In genomic region chr17:30395398-30396022, GRCh38 we compare ENCODE assay signal across 23 cellular contexts. TPM values are rescaled to one million over a fixed set of nuclear protein-coding genes. Genes with fewer than 3 reads are reported as not detected.
DNase-seq lines count a peak whose midpoint lies in the region; ATAC-seq and TF ChIP-seq lines count a peak whose summit lies in the region.
"Had no signal": no experiment of that assay in that cellular context is flagged by ENCODE, and none has a peak within 500 bp of the region (broad histone marks: within the 10 kb centered on the region; RNA-seq: fewer than 3 reads in every experiment).

No MANE protein-coding gene starts in this region.

- TF ChIP-seq CTCF in 22Rv1 (IDR thresholded peaks at IDR 0.05) (no peak), uterus (IDR thresholded peaks at IDR 0.05) (no peak)

- TF ChIP-seq POLR2A in uterus (IDR thresholded peaks at IDR 0.05): no peak

- H3K4me1 ChIP-seq in uterus (no peaks in the 10 kb centered on the region), right cardiac atrium (ENCODE audit: control insufficient read depth, insufficient read depth, low read length) (no peaks in the 10 kb centered on the region)
- H3K4me1 ChIP-seq: colonic mucosa, parathyroid adenoma had no signal

- no peaks in the 10 kb centered on the region for H3K27me3 ChIP-seq in uterus
- no peaks in the 10 kb centered on the region for H3K27me3 ChIP-seq in right cardiac atrium (ENCODE audit: control insufficient read depth, insufficient read depth)
- H3K27me3 ChIP-seq: adrenal gland, colonic mucosa had no signal

- intact Hi-C loops in left colon (cut with DNase I, micrococcal nuclease) (no loop called here), uterus (cut with DNase I; ENCODE audit: low total_unique reads) (no loop called here), right cardiac atrium (cut with DNase I) (no loop called here)

- no peak overlapping the region for H3K4me3 ChIP-seq in uterus
- no peak overlapping the region for H3K4me3 ChIP-seq in right cardiac atrium (ENCODE audit: low read length)
- H3K4me3 ChIP-seq: adrenal gland, colonic mucosa had no signal

- H3K27ac ChIP-seq in 22Rv1 (peak overlapping the region; percentile 23), uterus (no peak overlapping the region), right cardiac atrium (ENCODE audit: low read length) (no peak overlapping the region)
- H3K27ac ChIP-seq: adrenal gland, C4-2B, colonic mucosa, parathyroid adenoma had no signal

- H3K9me3 ChIP-seq in uterus (no peaks in the 10 kb centered on the region), right cardiac atrium (ENCODE audit: control insufficient read depth, low read length) (no peaks in the 10 kb centered on the region)
- H3K9me3 ChIP-seq: adrenal gland, colonic mucosa had no signal

- H3K36me3 ChIP-seq in uterus: no peaks in the 10 kb centered on the region
- H3K36me3 ChIP-seq: colonic mucosa had no signal

- 84% methylated on average over 2 of the region's 2 CpGs for WGBS in right cardiac atrium

- DNase-seq in DMS53 treated with DMSO at 0.1 percent for 48 hours (lab: John Stamatoyannopoulos, UW; ENCODE audit: unreplicated experiment) (peak; percentile 31), NCI-H748 (lab: John Stamatoyannopoulos, UW; ENCODE audit: unreplicated experiment) (peak; percentile 34), left colon (no peak), uterus (no peak), middle frontal gyrus (ENCODE audit: extremely low spot score, low spot score) (no peak), right cardiac atrium (no peak)
- DNase-seq in activated CD4-positive, alpha-beta T cell treated with anti-CD3 and anti-CD28 coated beads, Interleukin-2, amount 50 U/mL, for 4 hours: no peak
- DNase-seq: activated CD4-positive, alpha-beta T cell treated with anti-CD3 and anti-CD28 coated beads for 1 hour; activated naive CD4-positive, alpha-beta T cell; activated T-cell treated with anti-CD3 and anti-CD28 coated beads, Interleukin-2, amount 50 U/mL, for 1 hour; adrenal gland; colonic mucosa; GDM1; HCEC 1CT; KG1; left cardiac atrium; midbrain; MV-4-11; PC-3; Right ventricle myocardium superior had no signal

- ATAC-seq in left colon (peak; percentile 62), right cardiac atrium (no peak)
- ATAC-seq: left cardiac atrium, PC-3 had no signal

RNA-seq across cellular contexts. Expression of gene CPD, which starts 16.8 kb away (rescaled TPM):
- 10 to 100 TPM; 79.8 to 90.8 TPM for total RNA-seq in left colon
- 100 to 1,000 TPM in 2 of 4 donors, 10 to 100 TPM in 2; 54.6 to 144 (median 104) TPM for total RNA-seq in uterus
- 10 to 100 TPM; 21.8 to 37.1 (median 32.4) TPM for total RNA-seq in right cardiac atrium
- 6.5 TPM for polyA plus RNA-seq in right cardiac atrium

Comparison
In these comparisons a context has a peak if more than half of its experiments do, and no peak if none do; other contexts are left out.
1. DNase-seq: peak in DMS53 treated with DMSO at 0.1 percent for 48 hours (single experiment) and NCI-H748 (single experiment); none in left colon (0 of 2), uterus (0 of 2), activated CD4-positive, alpha-beta T cell treated with anti-CD3 and anti-CD28 coated beads, Interleukin-2, amount 50 U/mL, for 4 hours (0 of 2), middle frontal gyrus (single experiment) and right cardiac atrium (0 of 3).